Comparison of ENCODE assay signal across 8 cellular contexts in genomic region chr19:57363734-57364181, GRCh38. TPM values are rescaled to one million over a fixed set of nuclear protein-coding genes. Genes with fewer than 3 reads are reported as not detected.
DNase-seq lines count a peak whose midpoint lies in the region; ATAC-seq, FAIRE-seq and TF ChIP-seq lines count a peak whose summit lies in the region.

No MANE protein-coding gene starts in this region.

- no peak overlapping the region for H2BK15ac ChIP-seq in IMR-90 (ENCODE audit: low read depth, low read length)

- H3K23ac ChIP-seq in IMR-90 (ENCODE audit: low read depth, low read length) = no peak overlapping the region

- H2BK5ac ChIP-seq in IMR-90 (ENCODE audit: low read depth, low read length, poor library complexity, severe bottlenecking) = no peak overlapping the region

- BruUV-seq in IMR-90 (replicated peaks; lab: Mats Ljungman, UMichigan) = no TSS peak

- no peak overlapping the region for H3K18ac ChIP-seq in IMR-90 (ENCODE audit: low read depth, low read length)

- H3K36me3 ChIP-seq in IMR-90 (ENCODE audit: control insufficient read depth, insufficient read depth, low read length) (peaks cover 6% of the 10 kb centered on the region), spleen (peaks cover 0 to 33% (median 5%) of the 10 kb centered on the region in 6 donors)

- TF ChIP-seq CTCF in IMR-90 (conservative IDR thresholded peaks at IDR 0.05; ENCODE audit: low read depth, low read length) = no peak
- TF ChIP-seq CTCF in spleen (IDR thresholded peaks at IDR 0.05 in 8 of 11, conservative IDR thresholded peaks at IDR 0.05 in 3 of 11) = no peak

- H3K27ac ChIP-seq in IMR-90 (ENCODE audit: insufficient read depth, low read length) (peak overlapping the region; percentile 68), spleen (peak overlapping the region; percentile 73 to 98 (median 96))

- H2AK5ac ChIP-seq in IMR-90 (ENCODE audit: low read depth, low read length) = peak overlapping the region; percentile 13; the same call in 1 of the 2 replicates

- peak overlapping the region; percentile 68 for H3K9ac ChIP-seq in IMR-90 (ENCODE audit: low read depth, low read length)

- H3K4me2 ChIP-seq in IMR-90 (ENCODE audit: low read depth, low read length) = peak overlapping the region; percentile 88

- H2AK9ac ChIP-seq in IMR-90 (replicated peaks; ENCODE audit: low read depth, low read length, poor library complexity) = peak overlapping the region; percentile 91

- H3K56ac ChIP-seq in IMR-90 (ENCODE audit: extremely low read depth, insufficient read depth, low read length) = peak overlapping the region; percentile 32

- H2BK20ac ChIP-seq in IMR-90 (ENCODE audit: low read depth, low read length) = no peak overlapping the region

- peaks cover 4 to 30% (median 28%) of the 10 kb centered on the region in 6 donors for H3K9me3 Mint-ChIP-seq in immature natural killer cell

- in situ Hi-C loops in IMR-90 (cut with MboI; ENCODE audit: low sequenced_read_pairs) = no loop called here

- no peaks in the 10 kb centered on the region for H4K20me1 ChIP-seq in IMR-90 (ENCODE audit: insufficient read depth, low read length)

- peak; percentile 8 for FAIRE-seq in GM19239 (lab: Jason Lieb, UNC)

- peak overlapping the region; percentile 14 for H3K4ac ChIP-seq in IMR-90 (ENCODE audit: low read depth, low read length)

- H4K91ac ChIP-seq in IMR-90 (ENCODE audit: insufficient read depth, low read depth, low read length) = no peak overlapping the region; the same call in 1 of the 2 replicates

- TF ChIP-seq RAD21 in IMR-90 (IDR thresholded peaks at IDR 0.05; ENCODE audit: low read length) = no peak

- peak overlapping the region; percentile 90 to 99 (median 98) for H3K27ac Mint-ChIP-seq in immature natural killer cell

- dilution Hi-C loops in IMR-90 (cut with HindIII; ENCODE audit: low sequenced_read_pairs, unreplicated experiment) = no loop called here

- H4K8ac ChIP-seq in IMR-90 (ENCODE audit: low read depth in 2 of 2, low read length in 2 of 2) = peak overlapping the region; percentile 1 to 78; a peak in 2 of 4 replicates

- H3K4me3 ChIP-seq in IMR-90 (ENCODE audit: insufficient read depth, low read depth, low read length) (peak overlapping the region; percentile 61), spleen (peak overlapping the region; percentile 57 to 89 (median 63))

- H3K4me1 ChIP-seq in IMR-90 (ENCODE audit: control insufficient read depth, insufficient read depth, low read length) (no peaks in the 10 kb centered on the region), spleen (peaks cover 3 to 47% (median 20%) of the 10 kb centered on the region in 6 donors)

- H2AFZ ChIP-seq in IMR-90 (replicated peaks; ENCODE audit: low read length, poor library complexity) = peak overlapping the region; percentile 91

- WGBS in IMR-90 (ENCODE audit: extremely low coverage in 2 of 2, insufficient read length in 1 of 2), 2 experiments = 7% methylated on average over 4 of the region's 14 CpGs; no CpG with 5 or more reads in 1 of the 2 experiments
- 1 to 3% (median 1%) methylated on average over 13 to 14 of the region's 14 CpGs for WGBS in spleen, 5 donors

- peaks cover 9 to 23% of the 10 kb centered on the region in 2 experiments; a peak in 2 of 4 replicates for H3K79me1 ChIP-seq in IMR-90 (ENCODE audit: low read depth in 1 of 2, low read length in 2 of 2)

- CTCF ChIA-PET in IMR-90 (lab: Yijun Ruan, JAX) = interaction anchor here (0.5 kb wide), 1 partner anchor 34 kb away, joined by 6 read pairs; no protein-coding TSS in a partner anchor

- intact Hi-C loops in IMR-90 (cut with micrococcal nuclease) = loop anchor here (1.0 kb wide), 1 partner anchor 43 kb away; the partner anchor contains the start of gene ZNF543
- intact Hi-C loops in spleen (cut with DNase I; ENCODE audit: low total_unique reads) = no loop called here

- no peaks in the 10 kb centered on the region; the same call in 1 of the 2 replicates for H3K9me1 ChIP-seq in IMR-90 (ENCODE audit: insufficient read depth, low read length)

- H3K36me3 Mint-ChIP-seq in immature natural killer cell = peaks cover 25 to 30% (median 29%) of the 10 kb centered on the region in 3 donors

- H3K27me3 Mint-ChIP-seq in immature natural killer cell (ENCODE audit: low read depth in 3 of 3) = peaks cover 8 to 18% (median 11%) of the 10 kb centered on the region in 3 donors

- peak overlapping the region; percentile 86 to 93 (median 93) for H3K4me3 Mint-ChIP-seq in immature natural killer cell

- H4K5ac ChIP-seq in IMR-90 (ENCODE audit: low read depth, low read length) = no peak overlapping the region; the same call in 1 of the 2 replicates

- peak; percentile 16 for ATAC-seq in IMR-90 (ENCODE audit: low read depth)
- no peak for ATAC-seq in HG03135 (IDR thresholded peaks at IDR 0.05; ENCODE audit: unreplicated experiment)
- ATAC-seq in HG02798 (IDR thresholded peaks at IDR 0.05; ENCODE audit: poor library complexity, unreplicated experiment) = no peak

- no peaks in the 10 kb centered on the region for H3K9me3 ChIP-seq in IMR-90 (ENCODE audit: control insufficient read depth, insufficient read depth, low read length)
- peaks cover 0 to 65% (median 34%) of the 10 kb centered on the region in 8 donors for H3K9me3 ChIP-seq in spleen

- peak overlapping the region; percentile 55; the same call in 1 of the 2 replicates for H3K14ac ChIP-seq in IMR-90 (replicated peaks; ENCODE audit: low read depth, low read length)

- POLR2A ChIA-PET in IMR-90 (lab: Charles Lee; ENCODE audit: unreplicated experiment) = no interaction called here

- peaks cover 16 to 21% of the 10 kb centered on the region in 2 donors for H3K4me1 Mint-ChIP-seq in immature natural killer cell

- H2BK120ac ChIP-seq in IMR-90 (ENCODE audit: low read depth, low read length) = no peak overlapping the region

- no peak for DNase-seq in GM19239 (ENCODE audit: insufficient read length, low spot score)
- peak; percentile 12 for DNase-seq in IMR-90
- DNase-seq in astrocyte of the hippocampus (ENCODE audit: low read depth, low spot score) = peak; percentile 45
- DNase-seq in immature natural killer cell = no peak
- no peak for DNase-seq in spleen
- DNase-seq in activated effector memory CD4-positive, alpha-beta T cell treated with anti-CD3 and anti-CD28 coated beads, Interleukin-2, amount 50 U/mL, for 16 hours = no peak

- no peak for TF ChIP-seq POLR2A in IMR-90 (IDR thresholded peaks at IDR 0.05; ENCODE audit: low read depth, low read length)
- no peak for TF ChIP-seq POLR2A in spleen (IDR thresholded peaks at IDR 0.05)

- H3K27me3 ChIP-seq in IMR-90 (ENCODE audit: control insufficient read depth, insufficient read depth, low read length) (no peaks in the 10 kb centered on the region), spleen (replicated peaks in 1 of 7) (no peaks in the 10 kb centered on the region)

TF ChIP-seq in IMR-90, 13 proteins besides CTCF, POLR2A, EP300 and RAD21 (continues in another document):
- TF ChIP-seq USF2 (IDR thresholded peaks at IDR 0.05; ENCODE audit: low read depth, low read length) (no peak), SMC3 (IDR thresholded peaks at IDR 0.05; ENCODE audit: low read depth, low read length) (no peak)

RNA-seq across cellular contexts. Expression of gene TRAPPC2B, which starts 0.4 kb away (rescaled TPM):
- 14.4 and 20.4 TPM in 2 replicates for total RNA-seq in IMR-90 (2012; rRNA removed)
- polyA plus RNA-seq in IMR-90 (2012; rRNA removed) = 11.0 and 14.9 TPM in 2 replicates
- polyA plus RNA-seq in IMR-90 (2012; cell fraction: cytosol; rRNA removed) = 19.6 and 30.3 TPM in 2 replicates
- 7.3 and 10.8 TPM in 2 replicates for polyA plus RNA-seq in IMR-90 (2012; cell fraction: nucleus; rRNA removed; ENCODE audit: low replicate concordance)
- polyA plus RNA-seq in immature natural killer cell = 10 to 100 TPM; 22.4 to 33.6 (median 30.9) TPM
- total RNA-seq in spleen = 10 to 100 TPM in 4 of 7 donors, 1 to 10 TPM in 3; 7.7 to 36.6 (median 18.0) TPM
- polyA plus RNA-seq in spleen = 10 to 100 TPM; 20.2 to 24.0 (median 23.6) TPM

RNA-seq across cellular contexts. Expression of gene ZNF547, which starts 0.4 kb away (rescaled TPM):
- total RNA-seq in IMR-90 (2012; rRNA removed) = 4.4 and 5.6 TPM in 2 replicates
- polyA plus RNA-seq in IMR-90 (2012; rRNA removed) = 1.4 and 2.1 TPM in 2 replicates
- 0.87 and 1.9 TPM in 2 replicates for polyA plus RNA-seq in IMR-90 (2012; cell fraction: cytosol; rRNA removed)
- 2.4 and 5.6 TPM in 2 replicates for polyA plus RNA-seq in IMR-90 (2012; cell fraction: nucleus; rRNA removed; ENCODE audit: low replicate concordance)
- 1 to 10 TPM in 1 of 3 donors, under 1 TPM in 2; 0.54 to 2.1 (median 0.61) TPM for polyA plus RNA-seq in immature natural killer cell
- total RNA-seq in spleen = 1 to 10 TPM; 3.3 to 8.8 (median 5.4) TPM
- 1 to 10 TPM; 2.3 to 3.5 (median 3.5) TPM for polyA plus RNA-seq in spleen

RNA-seq across cellular contexts. Expression of gene ZNF304, which starts 12.7 kb away (rescaled TPM):
- total RNA-seq in IMR-90 (2012; rRNA removed) = 11.9 and 16.1 TPM in 2 replicates
- polyA plus RNA-seq in IMR-90 (2012; rRNA removed) = 2.9 and 3.9 TPM in 2 replicates
- 1.1 and 1.5 TPM in 2 replicates for polyA plus RNA-seq in IMR-90 (2012; cell fraction: cytosol; rRNA removed)
- 1.6 and 7.9 TPM in 2 replicates for polyA plus RNA-seq in IMR-90 (2012; cell fraction: nucleus; rRNA removed; ENCODE audit: low replicate concordance)
- 1 to 10 TPM; 1.2 to 3.7 (median 2.0) TPM for polyA plus RNA-seq in immature natural killer cell
- 10 to 100 TPM in 6 of 7 donors, 1 to 10 TPM in 1; 9.8 to 16.7 (median 13.3) TPM for total RNA-seq in spleen
- 1 to 10 TPM; 2.9 to 3.9 (median 3.6) TPM for polyA plus RNA-seq in spleen

RNA-seq across cellular contexts. Expression of gene ZNF548, which starts 25.9 kb away (rescaled TPM):
- total RNA-seq in IMR-90 (2012; rRNA removed) (23.9 and 24.2 TPM in 2 replicates), spleen (10 to 100 TPM; 21.2 to 48.2 (median 34.6) TPM)
- polyA plus RNA-seq in IMR-90 (2012; rRNA removed) (6.9 and 7.5 TPM in 2 replicates), immature natural killer cell (10 to 100 TPM; 13.4 to 16.1 (median 15.9) TPM), spleen (10 to 100 TPM; 12.4 to 14.2 (median 12.5) TPM)
- polyA plus RNA-seq in IMR-90 (2012; cell fraction: cytosol; rRNA removed) = 6.4 and 11.3 TPM in 2 replicates
- 14.0 and 23.8 TPM in 2 replicates for polyA plus RNA-seq in IMR-90 (2012; cell fraction: nucleus; rRNA removed; ENCODE audit: low replicate concordance)

RNA-seq across cellular contexts. Expression of gene ZNF543, which starts 43.5 kb away (rescaled TPM):
- total RNA-seq in IMR-90 (2012; rRNA removed) (8.3 and 9.0 TPM in 2 replicates), spleen (10 to 100 TPM in 6 of 7 donors, 1 to 10 TPM in 1; 9.7 to 16.9 (median 13.0) TPM)
- polyA plus RNA-seq in IMR-90 (2012; rRNA removed) (0.92 and 1.8 TPM in 2 replicates), immature natural killer cell (1 to 10 TPM; 2.1 to 4.6 (median 2.5) TPM), spleen (1 to 10 TPM; 1.6 to 2.4 (median 1.7) TPM)
- polyA plus RNA-seq in IMR-90 (2012; cell fraction: cytosol; rRNA removed) = 0.51 and 0.57 TPM in 2 replicates
- 0.27 and 0.71 TPM in 2 replicates for polyA plus RNA-seq in IMR-90 (2012; cell fraction: nucleus; rRNA removed; ENCODE audit: low replicate concordance)

Comparison
In these comparisons a context has a peak if more than half of its experiments do, and no peak if none do; other contexts are left out.
1. DNase-seq: peak in IMR-90 (single experiment) and astrocyte of the hippocampus (single experiment); none in GM19239 (single experiment), immature natural killer cell (0 of 3), spleen (single experiment) and activated effector memory CD4-positive, alpha-beta T cell treated with anti-CD3 and anti-CD28 coated beads, Interleukin-2, amount 50 U/mL, for 16 hours (single experiment).